8 cellular contexts compared by ENCODE assay signal in genomic region chr1:6246497-6247295, GRCh38. TPM values are rescaled to one million over a fixed set of nuclear protein-coding genes. Genes with fewer than 3 reads are reported as not detected.
DNase-seq lines count a peak whose midpoint lies in the region; ATAC-seq and TF ChIP-seq lines count a peak whose summit lies in the region.

No MANE protein-coding gene starts in this region.

- peak; percentile 89 to 96 for TF ChIP-seq RAD21 in liver (IDR thresholded peaks at IDR 0.05)

- TF ChIP-seq CTCF in HEK293 (tag by site-specific recombination; IDR thresholded peaks at IDR 0.05) (peak; percentile 97), liver (IDR thresholded peaks at IDR 0.05; ENCODE audit: low read depth, low read length, missing input control) (peak; percentile 95)

- no peak overlapping the region for H3K27ac ChIP-seq in HEK293 (ENCODE audit: extremely low read depth, low read depth, low read length)
- no peak overlapping the region for H3K27ac ChIP-seq in liver (ENCODE audit: low read depth in 1 of 2, low read length in 2 of 2)

- 5% methylated on average over 28 of the region's 28 CpGs for WGBS in liver

- no peaks in the 10 kb centered on the region for H3K36me3 ChIP-seq in HEK293 (ENCODE audit: control insufficient read depth in 2 of 2, insufficient read depth in 1 of 2, low read length in 2 of 2)
- no peaks in the 10 kb centered on the region for H3K36me3 ChIP-seq in liver (ENCODE audit: control insufficient read depth in 4 of 4, insufficient read depth in 3 of 4, low read depth in 1 of 4, low read length in 3 of 4)

- peaks cover 5 to 13% (median 6%) of the 10 kb centered on the region in 4 donors for H3K27me3 ChIP-seq in liver (ENCODE audit: control insufficient read depth in 4 of 4, insufficient read depth in 4 of 4, low read length in 3 of 4)

- no peaks in the 10 kb centered on the region for H3K9me3 ChIP-seq in HEK293 (ENCODE audit: control insufficient read depth, insufficient read depth, low read depth, low read length)
- H3K9me3 ChIP-seq in liver (ENCODE audit: control insufficient read depth in 4 of 4, low read length in 3 of 4): no peaks in the 10 kb centered on the region

- H3K4me3 ChIP-seq in HEK293 (ENCODE audit: low read depth, low read length): no peak overlapping the region
- no peak overlapping the region for H3K4me3 ChIP-seq in liver (ENCODE audit: low read depth in 1 of 3, low read length in 3 of 3)

- ATAC-seq in HG02938 (IDR thresholded peaks at IDR 0.05; ENCODE audit: unreplicated experiment): no peak

- POLR2A ChIA-PET in HEK293 (lab: Yijun Ruan, JAX): no interaction called here

- H3K4me1 ChIP-seq in HEK293 (ENCODE audit: control insufficient read depth, insufficient read depth, low read length) (no peaks in the 10 kb centered on the region; the same call in 1 of the 2 replicates), liver (ENCODE audit: control insufficient read depth in 4 of 4, insufficient read depth in 4 of 4, low read length in 3 of 4) (peaks cover 0 to 33% (median 15%) of the 10 kb centered on the region in 4 donors)

- DNase-seq in CD1c-positive myeloid dendritic cell (ENCODE audit: extremely low spot score): peak; percentile 84
- DNase-seq in NCI-H460 (ENCODE audit: extremely low read depth, low read depth): peak; percentile 43
- DNase-seq in activated CD4-positive, alpha-beta T cell treated with anti-CD3 and anti-CD28 coated beads, Interleukin-2, amount 50 U/mL, for 1 hour: peak; percentile 78
- peak; percentile 87 for DNase-seq in dermis blood vessel endothelial cell
- peak in 2 of 3 donors; percentile 60 to 79 for DNase-seq in stimulated activated CD4-positive, alpha-beta T cell treated with anti-CD3 and anti-CD28 coated beads, TNF-alpha, amount 100 ng/mL, for 1 hour (ENCODE audit: low read depth in 3 of 3, low spot score in 1 of 3)

- CTCF ChIA-PET in HEK293 (lab: Yijun Ruan, JAX): interaction anchor here (0.6 to 9.2 kb wide), 62 partner anchors 9 to 473 kb away, joined by 3 to 181 read pairs (median 5); partner anchors contain the start of genes HES2, ICMT and RNF207

- H3K9ac ChIP-seq in liver (ENCODE audit: low read depth in 1 of 2, low read length in 2 of 2): no peak overlapping the region

TF ChIP-seq in HEK293, 187 proteins besides CTCF, POLR2A, EP300 and RAD21 (continues in another document):
- TF ChIP-seq ZNF221 (tag by site-specific recombination; IDR thresholded peaks at IDR 0.05; ENCODE audit: borderline replicate concordance): no peak
- TF ChIP-seq ZBTB48 (tag by site-specific recombination; IDR thresholded peaks at IDR 0.05): no peak
- TF ChIP-seq ZNF701 (tag by site-specific recombination; IDR thresholded peaks at IDR 0.05): no peak
- no peak for TF ChIP-seq ZNF404 (tag by site-specific recombination; IDR thresholded peaks at IDR 0.05)
- TF ChIP-seq ZNF10 (tag by site-specific recombination; IDR thresholded peaks at IDR 0.05): peak; percentile 67
- TF ChIP-seq, protein P1, sequence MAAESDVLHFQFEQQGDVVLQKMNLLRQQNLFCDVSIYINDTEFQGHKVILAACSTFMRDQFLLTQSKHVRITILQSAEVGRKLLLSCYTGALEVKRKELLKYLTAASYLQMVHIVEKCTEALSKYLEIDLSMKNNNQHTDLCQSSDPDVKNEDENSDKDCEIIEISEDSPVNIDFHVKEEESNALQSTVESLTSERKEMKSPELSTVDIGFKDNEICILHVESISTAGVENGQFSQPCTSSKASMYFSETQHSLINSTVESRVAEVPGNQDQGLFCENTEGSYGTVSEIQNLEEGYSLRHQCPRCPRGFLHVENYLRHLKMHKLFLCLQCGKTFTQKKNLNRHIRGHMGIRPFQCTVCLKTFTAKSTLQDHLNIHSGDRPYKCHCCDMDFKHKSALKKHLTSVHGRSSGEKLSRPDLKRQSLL (tag by site-specific recombination; IDR thresholded peaks at IDR 0.05): no peak
- TF ChIP-seq ZBTB10 (tag by site-specific recombination; IDR thresholded peaks at IDR 0.05): peak; percentile 77
- TF ChIP-seq ZIC2 (tag by site-specific recombination; IDR thresholded peaks at IDR 0.05): peak; percentile 65

TF ChIP-seq in liver, 16 proteins besides CTCF, POLR2A, EP300 and RAD21:
- TF ChIP-seq REST (IDR thresholded peaks at IDR 0.05): peak; percentile 85
- no peak for TF ChIP-seq NR2F2 (IDR thresholded peaks at IDR 0.05)

RNA-seq across cellular contexts. Expression of gene HES3, which starts 2.7 kb away (rescaled TPM):
- not detected in 2 replicates for total RNA-seq in NCI-H460 (2014; rRNA removed; shearing (Covaris generic))
- not detected in 2 replicates for polyA plus RNA-seq in NCI-H460 (2014; cell fraction: nucleus; rRNA removed)
- not detected in 2 replicates for total RNA-seq in dermis blood vessel endothelial cell
- total RNA-seq in liver: not detected
- polyA plus RNA-seq in liver: not detected

RNA-seq across cellular contexts. Expression of gene ICMT, which starts 10.9 kb away (rescaled TPM):
- total RNA-seq in NCI-H460 (2014; rRNA removed; shearing (Covaris generic)): 42.2 and 47.9 TPM in 2 replicates
- polyA plus RNA-seq in NCI-H460 (2014; cell fraction: nucleus; rRNA removed): 39.1 and 44.0 TPM in 2 replicates
- 81.7 and 121 TPM in 2 replicates for total RNA-seq in dermis blood vessel endothelial cell
- 10 to 100 TPM; 26.8 to 38.2 TPM for total RNA-seq in liver
- 10 to 100 TPM in 1 of 2 donors, 1 to 10 TPM in 1; 7.1 to 16.8 TPM for polyA plus RNA-seq in liver

RNA-seq across cellular contexts. Expression of gene GPR153, which starts 14.2 kb away (rescaled TPM):
- total RNA-seq in NCI-H460 (2014; rRNA removed; shearing (Covaris generic)): 0.62 and 1.2 TPM in 2 replicates
- polyA plus RNA-seq in NCI-H460 (2014; cell fraction: nucleus; rRNA removed): 1.4 and 2.6 TPM in 2 replicates
- total RNA-seq in dermis blood vessel endothelial cell (2.2 and 2.8 TPM in 2 replicates), liver (1 to 10 TPM in 1 of 2 donors, under 1 TPM in 1; 0.37 to 5.9 TPM)
- 1 to 10 TPM; 2.2 to 3.3 TPM for polyA plus RNA-seq in liver

RNA-seq across cellular contexts. Expression of gene RNF207, which starts 40.8 kb away (rescaled TPM):
- 12.4 and 12.9 TPM in 2 replicates for total RNA-seq in NCI-H460 (2014; rRNA removed; shearing (Covaris generic))
- 137 and 152 TPM in 2 replicates for polyA plus RNA-seq in NCI-H460 (2014; cell fraction: nucleus; rRNA removed)
- total RNA-seq in dermis blood vessel endothelial cell: 3.4 and 37.6 TPM in 2 replicates
- 10 to 100 TPM in 1 of 2 donors, 1 to 10 TPM in 1; 7.6 to 13.7 TPM for total RNA-seq in liver
- 1 to 10 TPM; 3.3 to 4.0 TPM for polyA plus RNA-seq in liver

RNA-seq across cellular contexts. Expression of gene RPL22, which starts 47.3 kb away (rescaled TPM):
- 298 and 299 TPM in 2 replicates for total RNA-seq in NCI-H460 (2014; rRNA removed; shearing (Covaris generic))
- polyA plus RNA-seq in NCI-H460 (2014; cell fraction: nucleus; rRNA removed): 133 and 159 TPM in 2 replicates
- total RNA-seq in dermis blood vessel endothelial cell: 124 and 146 TPM in 2 replicates
- total RNA-seq in liver: 10 to 100 TPM; 38.9 to 77.9 TPM
- 100 to 1,000 TPM in 1 of 2 donors, 10 to 100 TPM in 1; 76.7 to 105 TPM for polyA plus RNA-seq in liver
